In genomic region chr7:110003827-110004226, GRCh38 we compare ENCODE assay signal across 21 cellular contexts.
A peak's percentile ranks its signal among the peaks of the same experiment; 100 is the strongest.
DNase-seq lines count a peak whose midpoint lies in the region; ATAC-seq, FAIRE-seq and TF ChIP-seq lines count a peak whose summit lies in the region.
"Had no signal": no experiment of that assay in that cellular context is flagged by ENCODE, and none has a peak within 500 bp of the region (broad histone marks: within the 10 kb centered on the region; RNA-seq: fewer than 3 reads in every experiment).

No MANE protein-coding gene starts in this region.

- no peak overlapping the region for H3K27ac ChIP-seq in 22Rv1
- H3K27ac ChIP-seq in VCaP: no peak overlapping the region
- H3K27ac ChIP-seq: ascending aorta had no signal

- no peaks in the 10 kb centered on the region for H3K36me3 ChIP-seq in BE2C
- H3K36me3 ChIP-seq: ascending aorta had no signal

- DNase-seq in BE2C: no peak
- peak; percentile 12 for DNase-seq in NCI-H524 treated with DMSO at 0.1 percent for 48 hours (lab: John Stamatoyannopoulos, UW)
- DNase-seq in frontal cortex (ENCODE audit: low spot score in 2 of 2): no peak
- DNase-seq in DMS79 treated with DMSO at 0.1 percent for 48 hours (lab: John Stamatoyannopoulos, UW): no peak
- DNase-seq: activated CD4-positive, alpha-beta memory T cell treated with anti-CD3 and anti-CD28 coated beads for 36 hours; activated CD8-positive, alpha-beta memory T cell treated with anti-CD3 and anti-CD28 coated beads, Interleukin-2, amount 50 U/mL, for 48 hours; caudate nucleus; CD8-positive, alpha-beta T cell; head of caudate nucleus; left cardiac atrium; NCI-H1048; NCI-H2081; Right ventricle myocardium superior; trophoblast cell had no signal

- FAIRE-seq in frontal cortex (lab: Jason Lieb, UNC): no peak
- FAIRE-seq: H1 had no signal

- peaks cover 16% of the 10 kb centered on the region for H3K4me1 ChIP-seq in BE2C
- H3K4me1 ChIP-seq: ascending aorta had no signal

- no peaks in the 10 kb centered on the region for H3K27me3 ChIP-seq in BE2C
- H3K27me3 ChIP-seq: ascending aorta had no signal

- H3K4me3 ChIP-seq in BE2C (ENCODE audit: low read depth, low read length): no peak overlapping the region
- H3K4me3 ChIP-seq: ascending aorta had no signal

- no peaks in the 10 kb centered on the region for H3K9me3 ChIP-seq in BE2C
- H3K9me3 ChIP-seq: ascending aorta had no signal

- ATAC-seq in HG02759 (IDR thresholded peaks at IDR 0.05; ENCODE audit: unreplicated experiment): no peak
- ATAC-seq in GM18517 (IDR thresholded peaks at IDR 0.05; ENCODE audit: unreplicated experiment): no peak
- ATAC-seq: activated CD4-positive, CD25-positive, alpha-beta regulatory T cell treated with anti-CD3 and anti-CD28 coated beads, Interleukin-2, amount 50 U/mL, for 24 hours; CD8-positive, alpha-beta T cell; left cardiac atrium had no signal

- TF ChIP-seq CTCF in 22Rv1 (IDR thresholded peaks at IDR 0.05): peak; percentile 46
- TF ChIP-seq CTCF in BE2C (IDR thresholded peaks at IDR 0.05; ENCODE audit: low read depth, low read length): peak; percentile 32
- peak; percentile 68 for TF ChIP-seq CTCF in VCaP (conservative IDR thresholded peaks at IDR 0.05)
